1 cellular context compared by ENCODE assay signal in the genomic region with DNA sequence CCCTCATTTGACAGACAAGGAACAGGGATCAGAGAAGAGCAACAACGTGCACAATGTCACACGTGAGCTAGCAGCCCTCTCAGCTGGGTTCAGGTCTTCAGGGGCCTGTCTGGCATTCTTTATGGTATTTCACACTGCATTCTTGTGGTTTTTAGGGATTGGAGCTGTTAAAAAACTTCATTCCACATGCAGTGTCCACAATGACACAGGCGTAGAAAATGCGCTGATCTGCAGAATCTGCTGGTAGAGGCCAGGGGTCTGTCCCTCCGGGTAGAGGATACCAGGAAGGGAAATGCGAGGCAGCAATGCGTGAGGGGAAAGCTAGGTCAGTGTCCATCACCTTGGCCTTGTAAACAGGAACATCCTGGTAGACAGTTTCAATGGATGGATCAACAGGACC.
TF ChIP-seq lines count a peak whose summit lies in the region.

No MANE protein-coding gene starts in this region.

TF ChIP-seq in HepG2, 621 proteins besides CTCF, POLR2A, EP300 and RAD21:
- TF ChIP-seq, protein P1, sequence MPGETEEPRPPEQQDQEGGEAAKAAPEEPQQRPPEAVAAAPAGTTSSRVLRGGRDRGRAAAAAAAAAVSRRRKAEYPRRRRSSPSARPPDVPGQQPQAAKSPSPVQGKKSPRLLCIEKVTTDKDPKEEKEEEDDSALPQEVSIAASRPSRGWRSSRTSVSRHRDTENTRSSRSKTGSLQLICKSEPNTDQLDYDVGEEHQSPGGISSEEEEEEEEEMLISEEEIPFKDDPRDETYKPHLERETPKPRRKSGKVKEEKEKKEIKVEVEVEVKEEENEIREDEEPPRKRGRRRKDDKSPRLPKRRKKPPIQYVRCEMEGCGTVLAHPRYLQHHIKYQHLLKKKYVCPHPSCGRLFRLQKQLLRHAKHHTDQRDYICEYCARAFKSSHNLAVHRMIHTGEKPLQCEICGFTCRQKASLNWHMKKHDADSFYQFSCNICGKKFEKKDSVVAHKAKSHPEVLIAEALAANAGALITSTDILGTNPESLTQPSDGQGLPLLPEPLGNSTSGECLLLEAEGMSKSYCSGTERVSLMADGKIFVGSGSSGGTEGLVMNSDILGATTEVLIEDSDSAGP (CRISPR knock-in tag; IDR thresholded peaks at IDR 0.05; ENCODE audit: borderline replicate concordance) = no peak
- TF ChIP-seq TSC22D2 (CRISPR knock-in tag; IDR thresholded peaks at IDR 0.05; ENCODE audit: borderline replicate concordance) (no peak), BHLHE40 (IDR thresholded peaks at IDR 0.05; ENCODE audit: low read length) (peak; percentile 48; the same call in 1 of the 2 replicates)
TF ChIP-seq in HepG2: peak in this region for 1.
